16 cellular contexts compared by ENCODE assay signal in genomic region chr11:73878771-73879170, GRCh38.
"Had no signal": no experiment of that assay in that cellular context is flagged by ENCODE, and none has a peak within 500 bp of the region (broad histone marks: within the 10 kb centered on the region; RNA-seq: fewer than 3 reads in every experiment).

No MANE protein-coding gene starts in this region.

- H3K4me3 Mint-ChIP-seq: activated CD4-positive, alpha-beta T cell treated with anti-CD3 and anti-CD28 coated beads for 36 hours; activated naive CD4-positive, alpha-beta T cell treated with anti-CD3 and anti-CD28 coated beads, Interleukin-2, amount 10 ng/mL, durations not matched to agents 7 days and 5 days; effector memory CD8-positive, alpha-beta T cell; stimulated activated naive B cell treated with anti-CD40 and anti-IgM and Interleukin-4, amounts not matched to agents 10 μg/mL and 1 μg/mL and 100 μg/mL, for 72 hours had no signal

- H3K79me2 ChIP-seq: parathyroid adenoma had no signal

- H2AFZ ChIP-seq: parathyroid adenoma had no signal

- H3K27me3 Mint-ChIP-seq: activated CD4-positive, alpha-beta T cell treated with anti-CD3 and anti-CD28 coated beads for 36 hours; activated naive CD4-positive, alpha-beta T cell treated with anti-CD3 and anti-CD28 coated beads, Interleukin-2, amount 10 ng/mL, durations not matched to agents 7 days and 5 days; effector memory CD8-positive, alpha-beta T cell; naive B cell; stimulated activated naive B cell treated with anti-CD40 and anti-IgM and Interleukin-4, amounts not matched to agents 10 μg/mL and 1 μg/mL and 100 μg/mL, for 72 hours had no signal

- H3K27ac ChIP-seq: gastrocnemius medialis, left ventricle myocardium inferior, parathyroid adenoma had no signal

- H3K9ac ChIP-seq: parathyroid adenoma had no signal

- DNase-seq: activated CD4-positive, alpha-beta T cell treated with anti-CD3 and anti-CD28 coated beads for 36 hours; activated CD4-positive, alpha-beta T cell treated with anti-CD3 and anti-CD28 coated beads, Interleukin-2, amount 50 U/mL, for 48 hours; activated naive CD4-positive, alpha-beta T cell treated with anti-CD3 and anti-CD28 coated beads, Interleukin-2, amount 10 ng/mL, durations not matched to agents 7 days and 5 days; dermis blood vessel endothelial cell; effector memory CD8-positive, alpha-beta T cell; gastrocnemius medialis; head of caudate nucleus; immature natural killer cell; kidney glomerular epithelial cell; left ventricle myocardium inferior; mammary epithelial cell; mucosa of descending colon; naive B cell; stimulated activated naive B cell treated with anti-CD40 and anti-IgM and Interleukin-4, amounts not matched to agents 10 μg/mL and 1 μg/mL and 100 μg/mL, for 72 hours had no signal

- H3K27me3 ChIP-seq: gastrocnemius medialis had no signal

- H3K27ac Mint-ChIP-seq: activated CD4-positive, alpha-beta T cell treated with anti-CD3 and anti-CD28 coated beads for 36 hours; activated naive CD4-positive, alpha-beta T cell treated with anti-CD3 and anti-CD28 coated beads, Interleukin-2, amount 10 ng/mL, durations not matched to agents 7 days and 5 days; immature natural killer cell; naive B cell; stimulated activated naive B cell treated with anti-CD40 and anti-IgM and Interleukin-4, amounts not matched to agents 10 μg/mL and 1 μg/mL and 100 μg/mL, for 72 hours had no signal

- H3K9me3 ChIP-seq: gastrocnemius medialis, left ventricle myocardium inferior, mucosa of descending colon had no signal

- H3K9me3 Mint-ChIP-seq: activated naive CD4-positive, alpha-beta T cell treated with anti-CD3 and anti-CD28 coated beads, Interleukin-2, amount 10 ng/mL, durations not matched to agents 7 days and 5 days; effector memory CD8-positive, alpha-beta T cell; immature natural killer cell; naive B cell; stimulated activated naive B cell treated with anti-CD40 and anti-IgM and Interleukin-4, amounts not matched to agents 10 μg/mL and 1 μg/mL and 100 μg/mL, for 72 hours had no signal

- H3K4me3 ChIP-seq: gastrocnemius medialis, left ventricle myocardium inferior, mucosa of descending colon had no signal

- ATAC-seq: activated CD4-positive, alpha-beta T cell treated with anti-CD3 and anti-CD28 coated beads for 36 hours; effector memory CD8-positive, alpha-beta T cell; gastrocnemius medialis; mucosa of descending colon; sciatic nerve; stimulated activated naive B cell treated with anti-CD40 and anti-IgM and Interleukin-4, amounts not matched to agents 10 μg/mL and 1 μg/mL and 100 μg/mL, for 72 hours had no signal
